In genomic region chr7:34138483-34138882, GRCh38 we compare ENCODE assay signal across 18 cellular contexts.
"Had no signal": no experiment of that assay in that cellular context is flagged by ENCODE, and none has a peak within 500 bp of the region (broad histone marks: within the 10 kb centered on the region; RNA-seq: fewer than 3 reads in every experiment).

No MANE protein-coding gene starts in this region.

- H3K4me1 Mint-ChIP-seq: activated naive CD8-positive, alpha-beta T cell treated with anti-CD3 and anti-CD28 coated beads, Interleukin-2, amount 10 ng/mL, durations not matched to agents 7 days and 5 days; central memory CD8-positive, alpha-beta T cell; memory B cell; naive thymus-derived CD8-positive, alpha-beta T cell had no signal

- ATAC-seq: activated CD8-positive, alpha-beta T cell treated with anti-CD3 and anti-CD28 coated beads, Interleukin-2, amount 10 ng/mL, durations not matched to agents 7 days and 5 days; activated T-cell treated with anti-CD3 and anti-CD28 coated beads, Interleukin-2, amount 50 U/mL, for 72 hours; mucosa of descending colon; naive thymus-derived CD8-positive, alpha-beta T cell had no signal

- H3K27me3 Mint-ChIP-seq: activated naive CD8-positive, alpha-beta T cell treated with anti-CD3 and anti-CD28 coated beads, Interleukin-2, amount 10 ng/mL, durations not matched to agents 7 days and 5 days; brain had no signal

- H3K4me1 ChIP-seq: left ventricle myocardium inferior had no signal

- H3K27ac Mint-ChIP-seq: activated CD8-positive, alpha-beta T cell treated with anti-CD3 and anti-CD28 coated beads, Interleukin-2, amount 10 ng/mL, durations not matched to agents 7 days and 5 days; activated naive CD8-positive, alpha-beta T cell treated with anti-CD3 and anti-CD28 coated beads, Interleukin-2, amount 10 ng/mL, durations not matched to agents 7 days and 5 days; activated T-cell treated with anti-CD3 and anti-CD28 coated beads, Interleukin-2, amount 50 U/mL, for 72 hours; memory B cell; naive thymus-derived CD8-positive, alpha-beta T cell had no signal

- H3K36me3 ChIP-seq: left ventricle myocardium inferior had no signal

- H3K36me3 Mint-ChIP-seq: activated naive CD8-positive, alpha-beta T cell treated with anti-CD3 and anti-CD28 coated beads, Interleukin-2, amount 10 ng/mL, durations not matched to agents 7 days and 5 days; brain; memory B cell; naive thymus-derived CD8-positive, alpha-beta T cell had no signal

- H3K4me3 Mint-ChIP-seq: activated CD8-positive, alpha-beta T cell treated with anti-CD3 and anti-CD28 coated beads, Interleukin-2, amount 10 ng/mL, durations not matched to agents 7 days and 5 days; activated naive CD8-positive, alpha-beta T cell treated with anti-CD3 and anti-CD28 coated beads, Interleukin-2, amount 10 ng/mL, durations not matched to agents 7 days and 5 days; activated T-cell treated with anti-CD3 and anti-CD28 coated beads, Interleukin-2, amount 50 U/mL, for 72 hours; central memory CD8-positive, alpha-beta T cell; memory B cell; naive thymus-derived CD8-positive, alpha-beta T cell had no signal

- H3K9me3 ChIP-seq: left ventricle myocardium inferior, mucosa of descending colon had no signal

- DNase-seq: activated CD4-positive, alpha-beta T cell treated with anti-CD3 and anti-CD28 coated beads for 4 hours; activated CD8-positive, alpha-beta memory T cell treated with anti-CD3 and anti-CD28 coated beads, Interleukin-2, amount 50 U/mL, for 4 hours; activated CD8-positive, alpha-beta T cell treated with anti-CD3 and anti-CD28 coated beads, Interleukin-2, amount 10 ng/mL, durations not matched to agents 7 days and 5 days; activated naive CD8-positive, alpha-beta T cell treated with anti-CD3 and anti-CD28 coated beads, Interleukin-2, amount 10 ng/mL, durations not matched to agents 7 days and 5 days; activated T-cell treated with anti-CD3 and anti-CD28 coated beads, Interleukin-2, amount 50 U/mL, for 72 hours; effector CD8-positive, alpha-beta T cell; foreskin fibroblast; hippocampal formation; left ventricle myocardium inferior; mucosa of descending colon; naive thymus-derived CD8-positive, alpha-beta T cell; retina; stimulated activated CD4-positive, alpha-beta T cell treated with anti-CD3 and anti-CD28 coated beads, Interleukin-12 subunit alpha, Interleukin-12 subunit beta, amount 100 ng/mL, for 4 hours; stimulated activated CD4-positive, alpha-beta T cell treated with anti-CD3 and anti-CD28 coated beads, Interleukin-2, amount 100 ng/mL, for 24 hours had no signal

- H3K4me3 ChIP-seq: left ventricle myocardium inferior, mucosa of descending colon had no signal

- H3K27ac ChIP-seq: left ventricle myocardium inferior, parathyroid adenoma had no signal

- H3K9me3 Mint-ChIP-seq: activated naive CD8-positive, alpha-beta T cell treated with anti-CD3 and anti-CD28 coated beads, Interleukin-2, amount 10 ng/mL, durations not matched to agents 7 days and 5 days had no signal
